In genomic region chr17:27360507-27360906, GRCh38 we compare ENCODE assay signal across 10 cellular contexts.
"Had no signal": no experiment of that assay in that cellular context is flagged by ENCODE, and none has a peak within 500 bp of the region (broad histone marks: within the 10 kb centered on the region; RNA-seq: fewer than 3 reads in every experiment).

No MANE protein-coding gene starts in this region.

- ATAC-seq: body of pancreas; natural killer cell; sciatic nerve; stimulated activated naive B cell treated with anti-CD40 and anti-IgM and Interleukin-4, amounts not matched to agents 10 μg/mL and 1 μg/mL and 100 μg/mL, for 72 hours had no signal

- DNase-seq: activated CD4-positive, alpha-beta T cell treated with anti-CD3 and anti-CD28 coated beads, Interleukin-2, amount 50 U/mL, for 1 hour; activated gamma-delta T cell treated with Interleukin-2 at 50 U/mL for 16 hours; activated naive CD8-positive, alpha-beta T cell treated with anti-CD3 and anti-CD28 coated beads, Interleukin-2, amount 10 ng/mL, durations not matched to agents 7 days and 5 days; body of pancreas; foreskin fibroblast; natural killer cell; nucleus accumbens; stimulated activated naive B cell treated with anti-CD40 and anti-IgM and Interleukin-4, amounts not matched to agents 10 μg/mL and 1 μg/mL and 100 μg/mL, for 72 hours had no signal

- H3K4me3 Mint-ChIP-seq: activated naive CD8-positive, alpha-beta T cell treated with anti-CD3 and anti-CD28 coated beads, Interleukin-2, amount 10 ng/mL, durations not matched to agents 7 days and 5 days; natural killer cell; stimulated activated naive B cell treated with anti-CD40 and anti-IgM and Interleukin-4, amounts not matched to agents 10 μg/mL and 1 μg/mL and 100 μg/mL, for 72 hours had no signal

- H3K27me3 ChIP-seq: body of pancreas had no signal

- H3K9me3 ChIP-seq: body of pancreas had no signal

- H3K4me1 ChIP-seq: body of pancreas had no signal

- H3K27ac ChIP-seq: body of pancreas, epithelial cell of prostate had no signal

- H3K4me3 ChIP-seq: body of pancreas had no signal

- H3K9me3 Mint-ChIP-seq: activated naive CD8-positive, alpha-beta T cell treated with anti-CD3 and anti-CD28 coated beads, Interleukin-2, amount 10 ng/mL, durations not matched to agents 7 days and 5 days; natural killer cell; stimulated activated naive B cell treated with anti-CD40 and anti-IgM and Interleukin-4, amounts not matched to agents 10 μg/mL and 1 μg/mL and 100 μg/mL, for 72 hours had no signal

- H3K27ac Mint-ChIP-seq: activated naive CD8-positive, alpha-beta T cell treated with anti-CD3 and anti-CD28 coated beads, Interleukin-2, amount 10 ng/mL, durations not matched to agents 7 days and 5 days; natural killer cell; stimulated activated naive B cell treated with anti-CD40 and anti-IgM and Interleukin-4, amounts not matched to agents 10 μg/mL and 1 μg/mL and 100 μg/mL, for 72 hours had no signal

- H3K36me3 Mint-ChIP-seq: activated naive CD8-positive, alpha-beta T cell treated with anti-CD3 and anti-CD28 coated beads, Interleukin-2, amount 10 ng/mL, durations not matched to agents 7 days and 5 days; natural killer cell; stimulated activated naive B cell treated with anti-CD40 and anti-IgM and Interleukin-4, amounts not matched to agents 10 μg/mL and 1 μg/mL and 100 μg/mL, for 72 hours had no signal
